Comparison of ENCODE assay signal across 22 cellular contexts in genomic region chrX:15943393-15943792, GRCh38.
A peak's percentile ranks its signal among the peaks of the same experiment; 100 is the strongest.
DNase-seq lines count a peak whose midpoint lies in the region; ATAC-seq, FAIRE-seq and TF ChIP-seq lines count a peak whose summit lies in the region.
"Had no signal": no experiment of that assay in that cellular context is flagged by ENCODE, and none has a peak within 500 bp of the region (broad histone marks: within the 10 kb centered on the region; RNA-seq: fewer than 3 reads in every experiment).

No MANE protein-coding gene starts in this region.

- H3K36me3 ChIP-seq in GM12878 (ENCODE audit: control insufficient read depth in 2 of 2, insufficient read depth in 2 of 2, low read length in 1 of 2) (no peaks in the 10 kb centered on the region), colonic mucosa (no peaks in the 10 kb centered on the region)
- H3K36me3 ChIP-seq: BLaER1, HAP-1 had no signal

- no peak overlapping the region for H3K27ac Mint-ChIP-seq in endothelial cell (ENCODE audit: unreplicated experiment)
- H3K27ac Mint-ChIP-seq: B cell; CD4-positive, CD25-positive, alpha-beta regulatory T cell; CD8-positive, alpha-beta T cell; GM23338; HFFc6 had no signal

- ATAC-seq in GM12878 (no peak), GM21390 (IDR thresholded peaks at IDR 0.05; ENCODE audit: unreplicated experiment) (no peak)
- ATAC-seq: CD8-positive, alpha-beta T cell; GM23338 had no signal

- TF ChIP-seq EP300 in GM12878 (IDR thresholded peaks at IDR 0.05; ENCODE audit: borderline replicate concordance in 1 of 2, control insufficient read depth in 1 of 2, low read depth in 2 of 2, low read length in 2 of 2): no peak

- FAIRE-seq in GM12891 (lab: Jason Lieb, UNC) (peak; percentile 61), GM12878 (lab: Jason Lieb, UNC) (peak; percentile 44)
- FAIRE-seq: A204.1, G401.6, H54 had no signal

- H3K4me3 Mint-ChIP-seq in endothelial cell (ENCODE audit: unreplicated experiment): no peak overlapping the region
- H3K4me3 Mint-ChIP-seq: B cell; CD4-positive, CD25-positive, alpha-beta regulatory T cell; CD8-positive, alpha-beta T cell; GM23338; HFFc6 had no signal

- CTCF ChIA-PET in GM12878 (lab: Yijun Ruan, JAX): interaction anchor here (0.6 kb wide), 1 partner anchor 9 kb away, joined by 3 read pairs; no protein-coding TSS in a partner anchor

- H3K27ac ChIP-seq in GM12878 (ENCODE audit: control insufficient read depth, insufficient read depth) (no peak overlapping the region), colonic mucosa (no peak overlapping the region)
- H3K27ac ChIP-seq: 22Rv1, BLaER1, C4-2B had no signal

- no peaks in the 10 kb centered on the region for H3K36me3 Mint-ChIP-seq in endothelial cell (ENCODE audit: low read depth, unreplicated experiment)
- H3K36me3 Mint-ChIP-seq: CD4-positive, CD25-positive, alpha-beta regulatory T cell; CD8-positive, alpha-beta T cell had no signal

- TF ChIP-seq RAD21 in GM12878 (IDR thresholded peaks at IDR 0.05; ENCODE audit: insufficient read depth, low read depth, low read length): no peak

- no TSS peak for BruUV-seq in GM12878 (replicated peaks; lab: Mats Ljungman, UMichigan)

- RAD21 ChIA-PET in GM12878 (lab: Charles Lee; ENCODE audit: unreplicated experiment): no interaction called here

- 30% methylated on average over 2 of the region's 2 CpGs for WGBS in GM12878 (ENCODE audit: insufficient coverage, insufficient replicate concordance, low lambda C conversion rate, missing lambda C conversion rate)

- H3K79me2 ChIP-seq in GM12878 (ENCODE audit: control insufficient read depth, insufficient read depth, low read length): no peaks in the 10 kb centered on the region

- H3K4me1 Mint-ChIP-seq in endothelial cell (ENCODE audit: unreplicated experiment): peaks cover 19% of the 10 kb centered on the region
- H3K4me1 Mint-ChIP-seq: B cell; CD4-positive, CD25-positive, alpha-beta regulatory T cell had no signal

- H3K9ac ChIP-seq in GM12878 (ENCODE audit: control insufficient read depth, insufficient read depth, low read length) (no peak overlapping the region), colonic mucosa (ENCODE audit: low read depth in 2 of 2, low read length in 2 of 2) (no peak overlapping the region)
- H3K9ac ChIP-seq: BLaER1 had no signal

- no peaks in the 10 kb centered on the region for H3K4me1 ChIP-seq in GM12878 (ENCODE audit: control insufficient read depth, insufficient read depth, low read length)
- H3K4me1 ChIP-seq in colonic mucosa: no peaks in the 10 kb centered on the region
- H3K4me1 ChIP-seq: BLaER1, Caco-2 had no signal

- POLR2A ChIA-PET in GM12878 (lab: Charles Lee): no interaction called here

- intact Hi-C loops in GM12878 (cut with micrococcal nuclease; ENCODE audit: unreplicated experiment): no loop called here
- intact Hi-C loops in colonic mucosa (cut with DNase I): no loop called here

- H3K9me3 ChIP-seq in GM12878 (replicated peaks; ENCODE audit: control insufficient read depth, insufficient read depth, low read length): no peaks in the 10 kb centered on the region
- H3K9me3 ChIP-seq in colonic mucosa: no peaks in the 10 kb centered on the region
- H3K9me3 ChIP-seq: BLaER1, Caco-2, HAP-1 had no signal

- H3K9me3 Mint-ChIP-seq in endothelial cell (ENCODE audit: unreplicated experiment): no peaks in the 10 kb centered on the region
- H3K9me3 Mint-ChIP-seq: GM23338, HFFc6 had no signal

- no peak overlapping the region for H3K4me3 ChIP-seq in GM12878
- no peak overlapping the region for H3K4me3 ChIP-seq in colonic mucosa
- H3K4me3 ChIP-seq: BLaER1, GM23338, HAP-1 had no signal

- no peak for TF ChIP-seq POLR2A in GM12891 (IDR thresholded peaks at IDR 0.05; ENCODE audit: low read depth, low read length)
- no peak for TF ChIP-seq POLR2A in GM12878 (IDR thresholded peaks at IDR 0.05; ENCODE audit: low read depth, low read length)

- SMC1A ChIA-PET in GM12878 (lab: Charles Lee; ENCODE audit: uncharacterized antibody, unreplicated experiment): interaction anchor here (0.6 kb wide), 1 partner anchor 130 kb away, joined by 3 read pairs; no protein-coding TSS in a partner anchor

- no peak for TF ChIP-seq CTCF in GM12878 (IDR thresholded peaks at IDR 0.05 in 2 of 3, conservative IDR thresholded peaks at IDR 0.05 in 1 of 3; ENCODE audit: control insufficient read depth in 2 of 3, extremely low read depth in 1 of 3, insufficient read depth in 1 of 3, low read depth in 3 of 3, low read length in 3 of 3)
- TF ChIP-seq CTCF in colonic mucosa (IDR thresholded peaks at IDR 0.05): no peak
- TF ChIP-seq CTCF in endothelial cell (IDR thresholded peaks at IDR 0.05; ENCODE audit: unreplicated experiment): no peak

- H3K27me3 Mint-ChIP-seq in endothelial cell (ENCODE audit: unreplicated experiment): no peaks in the 10 kb centered on the region
- H3K27me3 Mint-ChIP-seq: B cell; CD4-positive, CD25-positive, alpha-beta regulatory T cell had no signal

- H4K20me1 ChIP-seq in GM12878 (ENCODE audit: control insufficient read depth, insufficient read depth): no peaks in the 10 kb centered on the region

- H3K27me3 ChIP-seq in GM12878 (replicated peaks in 1 of 2; ENCODE audit: control insufficient read depth in 2 of 2, insufficient read depth in 2 of 2, low read length in 1 of 2): no peaks in the 10 kb centered on the region; a peak in 1 of 4 replicates
- H3K27me3 ChIP-seq in colonic mucosa: no peaks in the 10 kb centered on the region

- no peak overlapping the region for H3K4me2 ChIP-seq in GM12878 (ENCODE audit: control insufficient read depth, insufficient read depth)
- H3K4me2 ChIP-seq: BLaER1, GM23338 had no signal

- no peak overlapping the region for H2AFZ ChIP-seq in GM12878 (ENCODE audit: control insufficient read depth, low read depth, low read length)
- H2AFZ ChIP-seq: GM23338 had no signal

- DNase-seq in GM12891 (ENCODE audit: insufficient read length, low spot score) (no peak), OCI-M2 (lab: John Stamatoyannopoulos, UW; ENCODE audit: unreplicated experiment) (peak; percentile 47), GM12878 (ENCODE audit: low read depth, low spot score) (no peak), left kidney (ENCODE audit: low read depth, low spot score) (peak; percentile 84), colonic mucosa (no peak), endothelial cell (ENCODE audit: low spot score) (no peak)
- DNase-seq: Caco-2; CD4-positive, CD25-positive, alpha-beta regulatory T cell; CD8-positive, alpha-beta T cell; DMS153; DND-41; HFFc6 had no signal

- in situ Hi-C loops in GM12878 (cut with MboI): no loop called here

TF ChIP-seq in GM12891, 5 proteins besides CTCF, POLR2A, EP300 and RAD21:
- TF ChIP-seq POU2F2 (IDR thresholded peaks at IDR 0.05; ENCODE audit: low read depth, low read length) (no peak), SPI1 (IDR thresholded peaks at IDR 0.05; ENCODE audit: low read depth, low read length) (no peak), TAF1 (IDR thresholded peaks at IDR 0.05; ENCODE audit: low read depth, low read length) (no peak), PAX5 (IDR thresholded peaks at IDR 0.05; ENCODE audit: insufficient read depth, low read length, severe bottlenecking) (no peak), POLR2AphosphoS5 (IDR thresholded peaks at IDR 0.05; ENCODE audit: low read depth, low read length) (no peak)

TF ChIP-seq in GM12878, 131 proteins besides CTCF, POLR2A, EP300 and RAD21 (continues in another document):
- TF ChIP-seq CBX3 (IDR thresholded peaks at IDR 0.05; ENCODE audit: borderline replicate concordance, low read depth) (no peak), SKIL (IDR thresholded peaks at IDR 0.05; ENCODE audit: low read depth, poor library complexity, severe bottlenecking) (no peak), ZBED1 (IDR thresholded peaks at IDR 0.05; ENCODE audit: borderline replicate concordance) (no peak), SRF (IDR thresholded peaks at IDR 0.05; ENCODE audit: low read depth in 2 of 2, low read length in 2 of 2) (no peak), ETV6 (conservative IDR thresholded peaks at IDR 0.05 in 1 of 2, IDR thresholded peaks at IDR 0.05 in 1 of 2; ENCODE audit: borderline replicate concordance in 1 of 2, low read depth in 1 of 2) (no peak), TARDBP (IDR thresholded peaks at IDR 0.05; ENCODE audit: borderline replicate concordance) (no peak), ATF3 (IDR thresholded peaks at IDR 0.05; ENCODE audit: borderline replicate concordance, extremely low read depth, low read depth, low read length) (no peak), MTA2 (IDR thresholded peaks at IDR 0.05; ENCODE audit: low read depth) (no peak), RFX5 (IDR thresholded peaks at IDR 0.05; ENCODE audit: low read depth, low read length) (no peak), CBX5 (IDR thresholded peaks at IDR 0.05; ENCODE audit: low read depth) (no peak), HDAC2 (IDR thresholded peaks at IDR 0.05) (no peak), ASH2L (IDR thresholded peaks at IDR 0.05; ENCODE audit: borderline replicate concordance, low read depth) (no peak), ELK1 (IDR thresholded peaks at IDR 0.05; ENCODE audit: low read depth, low read length) (no peak), NFXL1 (IDR thresholded peaks at IDR 0.05; ENCODE audit: borderline replicate concordance) (no peak)

Comparison
In these comparisons a context has a peak if more than half of its experiments do, and no peak if none do; other contexts are left out.
1. DNase-seq: peak in OCI-M2 (single experiment) and left kidney (single experiment); none in GM12891 (single experiment), GM12878 (single experiment), colonic mucosa (single experiment) and endothelial cell (single experiment).